22 cellular contexts compared by ENCODE assay signal in the genomic region with DNA sequence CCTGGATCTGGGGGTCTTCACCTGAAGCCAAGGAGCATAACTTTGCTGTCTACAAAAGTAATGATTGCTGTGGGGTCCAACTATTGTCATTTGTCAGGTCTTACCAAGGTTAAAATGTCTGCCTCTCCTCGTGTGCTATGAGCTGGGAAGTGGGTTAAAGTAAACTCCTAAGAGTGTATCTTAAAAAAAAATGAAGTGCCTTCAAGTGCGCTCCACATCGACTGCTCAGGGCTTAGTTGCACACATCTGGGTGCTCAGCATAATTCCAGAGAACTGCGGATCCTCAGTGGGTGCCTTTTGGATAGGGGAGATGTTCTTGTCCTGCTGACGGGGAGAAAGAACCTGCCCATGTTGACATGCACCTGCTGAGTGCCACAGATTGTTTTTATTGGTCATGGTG. TPM values are rescaled to one million over a fixed set of nuclear protein-coding genes. Genes with fewer than 3 reads are reported as not detected.
DNase-seq lines count a peak whose midpoint lies in the region; ATAC-seq, FAIRE-seq and TF ChIP-seq lines count a peak whose summit lies in the region.
"Had no signal": no experiment of that assay in that cellular context is flagged by ENCODE, and none has a peak within 500 bp of the region (broad histone marks: within the 10 kb centered on the region; RNA-seq: fewer than 3 reads in every experiment).

No MANE protein-coding gene starts in this region.

- no TSS peak for BruUV-seq in PC-3 (replicated peaks; lab: Mats Ljungman, UMichigan)

- H3K4me3 ChIP-seq in A549, result no peak overlapping the region
- H3K4me3 ChIP-seq in left lung, result no peak overlapping the region
- no peak overlapping the region for H3K4me3 ChIP-seq in PC-3 (ENCODE audit: low read length)

- H3K4me3 Mint-ChIP-seq in T-helper 17 cell, result no peak overlapping the region
- H3K4me3 Mint-ChIP-seq in stimulated activated naive B cell treated with anti-CD40 and anti-IgM and Interleukin-4, amounts not matched to agents 10 μg/mL and 1 μg/mL and 100 μg/mL, for 72 hours, result no peak overlapping the region
- H3K4me3 Mint-ChIP-seq in activated T-cell treated with anti-CD3 and anti-CD28 coated beads, Interleukin-2, amount 50 U/mL, for 24 hours, result no peak overlapping the region
- no peak overlapping the region for H3K4me3 Mint-ChIP-seq in activated CD8-positive, alpha-beta T cell treated with anti-CD3 and anti-CD28 coated beads, Interleukin-2, amount 10 ng/mL, durations not matched to agents 7 days and 5 days
- H3K4me3 Mint-ChIP-seq: CD4-positive, CD25-positive, alpha-beta regulatory T cell had no signal

- H3K4me1 ChIP-seq in A549 (peaks cover 72% of the 10 kb centered on the region), left lung (peaks cover 8 to 22% of the 10 kb centered on the region in 2 donors), PC-3 (ENCODE audit: insufficient read depth, low read length) (peaks cover 17% of the 10 kb centered on the region)

- CTCF ChIA-PET in A549 (lab: Yijun Ruan, JAX) (interaction anchor here (2.3 kb wide), 1 partner anchor 12 kb away, joined by 10 read pairs; no protein-coding TSS in a partner anchor), PC-3 (lab: Charles Lee) (no interaction called here)
- CTCF ChIA-PET in activated CD8-positive, alpha-beta T cell treated with anti-CD3 and anti-CD28 coated beads, Interleukin-2, amount 10 ng/mL, durations not matched to agents 7 days and 5 days (lab: Charles Lee), result interaction anchor here (2.7 kb wide), 1 partner anchor 13 kb away, joined by 14 read pairs; no protein-coding TSS in a partner anchor

- peak overlapping the region; percentile 8 for H3K27ac Mint-ChIP-seq in T-helper 17 cell
- H3K27ac Mint-ChIP-seq in stimulated activated naive B cell treated with anti-CD40 and anti-IgM and Interleukin-4, amounts not matched to agents 10 μg/mL and 1 μg/mL and 100 μg/mL, for 72 hours, result peak overlapping the region; percentile 42
- H3K27ac Mint-ChIP-seq in activated T-cell treated with anti-CD3 and anti-CD28 coated beads, Interleukin-2, amount 50 U/mL, for 24 hours, result no peak overlapping the region
- H3K27ac Mint-ChIP-seq in activated CD8-positive, alpha-beta T cell treated with anti-CD3 and anti-CD28 coated beads, Interleukin-2, amount 10 ng/mL, durations not matched to agents 7 days and 5 days, result no peak overlapping the region

- H3K9me3 Mint-ChIP-seq in stimulated activated naive B cell treated with anti-CD40 and anti-IgM and Interleukin-4, amounts not matched to agents 10 μg/mL and 1 μg/mL and 100 μg/mL, for 72 hours, result no peaks in the 10 kb centered on the region
- H3K9me3 Mint-ChIP-seq in activated T-cell treated with anti-CD3 and anti-CD28 coated beads, Interleukin-2, amount 50 U/mL, for 24 hours, result no peaks in the 10 kb centered on the region
- no peaks in the 10 kb centered on the region for H3K9me3 Mint-ChIP-seq in activated CD8-positive, alpha-beta T cell treated with anti-CD3 and anti-CD28 coated beads, Interleukin-2, amount 10 ng/mL, durations not matched to agents 7 days and 5 days (ENCODE audit: insufficient read depth)
- H3K9me3 Mint-ChIP-seq: CD4-positive, CD25-positive, alpha-beta regulatory T cell had no signal

- ATAC-seq in A549 (no peak), T-helper 17 cell (no peak), left lung (peak; percentile 63), PC-3 (no peak)
- no peak for ATAC-seq in stimulated activated naive B cell treated with anti-CD40 and anti-IgM and Interleukin-4, amounts not matched to agents 10 μg/mL and 1 μg/mL and 100 μg/mL, for 72 hours (replicated peaks)
- no peak for ATAC-seq in activated CD8-positive, alpha-beta T cell treated with anti-CD3 and anti-CD28 coated beads, Interleukin-2, amount 10 ng/mL, durations not matched to agents 7 days and 5 days
- ATAC-seq: HCT116 had no signal

- H3K27ac ChIP-seq in A549 (peak overlapping the region; percentile 86 to 95), left lung (peak overlapping the region; percentile 26 to 65), PC-3 (ENCODE audit: low read length) (no peak overlapping the region)

- no peaks in the 10 kb centered on the region for H3K79me2 ChIP-seq in PC-3 (ENCODE audit: low read length)

- intact Hi-C loops in left lung (cut with DNase I), result no loop called here
- intact Hi-C loops in PC-3 (cut with micrococcal nuclease), result no loop called here

- TF ChIP-seq RAD21 in A549 (conservative IDR thresholded peaks at IDR 0.05 in 1 of 2, IDR thresholded peaks at IDR 0.05 in 1 of 2), result no peak

- WGBS in A549 (ENCODE audit: missing lambda C conversion rate), result 90% methylated on average over 3 of the region's 5 CpGs

- TF ChIP-seq EP300 in A549 (IDR thresholded peaks at IDR 0.05), result no peak

- no peak for TF ChIP-seq POLR2A in A549 (IDR thresholded peaks at IDR 0.05; ENCODE audit: low read length)

- no peaks in the 10 kb centered on the region for H3F3A ChIP-seq in PC-3 (ENCODE audit: low read length, unreplicated experiment)

- H3K36me3 ChIP-seq in left lung (peaks cover 0 to 64% of the 10 kb centered on the region in 2 donors), PC-3 (ENCODE audit: low read depth, low read length) (peaks cover 3% of the 10 kb centered on the region; the same call in 1 of the 2 replicates)

- TF ChIP-seq CTCF in A549 (IDR thresholded peaks at IDR 0.05) (no peak), left lung (IDR thresholded peaks at IDR 0.05) (no peak), PC-3 (conservative IDR thresholded peaks at IDR 0.05; ENCODE audit: low read depth, low read length) (no peak)

- no peak overlapping the region for H3K9ac ChIP-seq in PC-3 (ENCODE audit: low read length)

- POLR2A ChIA-PET in A549 (lab: Yijun Ruan, JAX) (interaction anchor here (1.4 kb wide), 1 partner anchor 53 kb away, joined by 3 read pairs; a partner anchor contains a TSS), PC-3 (lab: Charles Lee; ENCODE audit: unreplicated experiment) (no interaction called here)
- POLR2A ChIA-PET in activated CD8-positive, alpha-beta T cell treated with anti-CD3 and anti-CD28 coated beads, Interleukin-2, amount 10 ng/mL, durations not matched to agents 7 days and 5 days (lab: Charles Lee), result interaction anchor here (1.0 kb wide), 1 partner anchor 51 kb away, joined by 3 read pairs; no protein-coding TSS in a partner anchor

- H4K20me1 ChIP-seq in PC-3 (ENCODE audit: low read length), result no peaks in the 10 kb centered on the region

- no peaks in the 10 kb centered on the region for H3K27me3 Mint-ChIP-seq in T-helper 17 cell
- no peaks in the 10 kb centered on the region for H3K27me3 Mint-ChIP-seq in stimulated activated naive B cell treated with anti-CD40 and anti-IgM and Interleukin-4, amounts not matched to agents 10 μg/mL and 1 μg/mL and 100 μg/mL, for 72 hours
- H3K27me3 Mint-ChIP-seq in activated T-cell treated with anti-CD3 and anti-CD28 coated beads, Interleukin-2, amount 50 U/mL, for 24 hours, result no peaks in the 10 kb centered on the region
- no peaks in the 10 kb centered on the region for H3K27me3 Mint-ChIP-seq in activated CD8-positive, alpha-beta T cell treated with anti-CD3 and anti-CD28 coated beads, Interleukin-2, amount 10 ng/mL, durations not matched to agents 7 days and 5 days (ENCODE audit: low read depth)
- H3K27me3 Mint-ChIP-seq: CD4-positive, CD25-positive, alpha-beta regulatory T cell had no signal

- no peak for DNase-seq in A549 (ENCODE audit: low read depth in 1 of 2, low spot score in 1 of 2)
- DNase-seq in T-helper 17 cell, result no peak
- DNase-seq in left lung, result no peak
- DNase-seq in stimulated activated naive B cell treated with anti-CD40 and anti-IgM and Interleukin-4, amounts not matched to agents 10 μg/mL and 1 μg/mL and 100 μg/mL, for 72 hours, result no peak
- DNase-seq in effector CD8-positive, alpha-beta T cell (lab: John Stamatoyannopoulos, UW), result no peak
- no peak for DNase-seq in PC-3
- DNase-seq in activated T-cell treated with anti-CD3 and anti-CD28 coated beads, Interleukin-2, amount 50 U/mL, for 24 hours, result no peak
- no peak for DNase-seq in activated CD8-positive, alpha-beta T cell treated with anti-CD3 and anti-CD28 coated beads, Interleukin-2, amount 10 ng/mL, durations not matched to agents 7 days and 5 days
- DNase-seq: BE2C; Caco-2; CD4-positive, CD25-positive, alpha-beta regulatory T cell; GDM1; GOT3; KG1; MV-4-11; NCI-H1417; NCI-H1930; NCI-H524; NCI-H82 had no signal

- H3K36me3 Mint-ChIP-seq in T-helper 17 cell (ENCODE audit: low read depth), result peaks cover 3% of the 10 kb centered on the region
- peaks cover 31 to 45% of the 10 kb centered on the region in 2 donors for H3K36me3 Mint-ChIP-seq in stimulated activated naive B cell treated with anti-CD40 and anti-IgM and Interleukin-4, amounts not matched to agents 10 μg/mL and 1 μg/mL and 100 μg/mL, for 72 hours
- H3K36me3 Mint-ChIP-seq in activated T-cell treated with anti-CD3 and anti-CD28 coated beads, Interleukin-2, amount 50 U/mL, for 24 hours (ENCODE audit: low read depth), result peaks cover 64% of the 10 kb centered on the region
- H3K36me3 Mint-ChIP-seq in activated CD8-positive, alpha-beta T cell treated with anti-CD3 and anti-CD28 coated beads, Interleukin-2, amount 10 ng/mL, durations not matched to agents 7 days and 5 days (ENCODE audit: low read depth), result peaks cover 32% of the 10 kb centered on the region

- no peaks in the 10 kb centered on the region for H3K27me3 ChIP-seq in left lung
- H3K27me3 ChIP-seq in PC-3 (ENCODE audit: low read length), result no peaks in the 10 kb centered on the region
- H3K27me3 ChIP-seq: BE2C had no signal

- H3K9me3 ChIP-seq in A549 (no peaks in the 10 kb centered on the region), T-helper 17 cell (ENCODE audit: control insufficient read depth, low read length, poor library complexity, severe bottlenecking) (no peaks in the 10 kb centered on the region), left lung (no peaks in the 10 kb centered on the region), PC-3 (ENCODE audit: low read length) (no peaks in the 10 kb centered on the region)
- H3K9me3 ChIP-seq: BE2C, Caco-2 had no signal

- no peaks in the 10 kb centered on the region for H3K9me2 ChIP-seq in PC-3 (replicated peaks; ENCODE audit: low read length)

- H2AFZ ChIP-seq in PC-3 (ENCODE audit: low read length), result no peak overlapping the region

- no peak for FAIRE-seq in A549 (lab: Jason Lieb, UNC)
- FAIRE-seq: GM19239 had no signal

- H3K4me2 ChIP-seq in A549 (peak overlapping the region; percentile 60), PC-3 (ENCODE audit: low read length) (no peak overlapping the region)

- H3K4me1 Mint-ChIP-seq in T-helper 17 cell, result peaks cover 2% of the 10 kb centered on the region
- H3K4me1 Mint-ChIP-seq in stimulated activated naive B cell treated with anti-CD40 and anti-IgM and Interleukin-4, amounts not matched to agents 10 μg/mL and 1 μg/mL and 100 μg/mL, for 72 hours, result peaks cover 4 to 18% of the 10 kb centered on the region in 2 donors
- no peaks in the 10 kb centered on the region for H3K4me1 Mint-ChIP-seq in activated T-cell treated with anti-CD3 and anti-CD28 coated beads, Interleukin-2, amount 50 U/mL, for 24 hours (ENCODE audit: low read depth)
- H3K4me1 Mint-ChIP-seq in activated CD8-positive, alpha-beta T cell treated with anti-CD3 and anti-CD28 coated beads, Interleukin-2, amount 10 ng/mL, durations not matched to agents 7 days and 5 days (ENCODE audit: low read depth), result no peaks in the 10 kb centered on the region

RNA-seq across cellular contexts. Expression of a gene that starts 40.9 kb away (rescaled TPM):
- polyA plus RNA-seq in A549 (2011; rRNA removed) (0.62 and 0.82 TPM in 2 replicates), A549 (2017; fragmentation: RNase III; extraction: RNeasy Plus Mini Kit Qiagen cat#74134 plus additional on column Dnase treatment) (0.81 to 1.4 TPM (median 1.1 TPM) in 3 replicates)
- polyA plus RNA-seq in A549 (2012; cell fraction: cytosol; rRNA removed), result 0.53 and 0.56 TPM in 2 replicates
- polyA plus RNA-seq in A549 (2012; cell fraction: nucleus; rRNA removed), result 2.4 and 2.8 TPM in 2 replicates
- 1.2 and 1.7 TPM in 2 replicates for polyA minus RNA-seq in A549 (2011; rRNA and poly(A)+ RNA removed)
- total RNA-seq in T-helper 17 cell (1 to 10 TPM; 2.3 to 5.2 TPM), left lung (1 to 10 TPM in 1 of 2 donors, under 1 TPM in 1; 0.47 to 3.5 TPM), PC-3 (2014; rRNA removed) (0.04 and 0.12 TPM in 2 replicates)
- under 1 TPM; 0.42 to 0.45 TPM for total RNA-seq in activated CD8-positive, alpha-beta T cell treated with anti-CD3 and anti-CD28 coated beads, Interleukin-2, amount 10 ng/mL, durations not matched to agents 7 days and 5 days
- total RNA-seq: Daoy had no signal

RNA-seq across cellular contexts. Expression of a gene that starts 52.3 kb away (rescaled TPM):
- polyA plus RNA-seq in A549 (2011; rRNA removed) (38.2 and 49.7 TPM in 2 replicates), A549 (2017; fragmentation: RNase III; extraction: RNeasy Plus Mini Kit Qiagen cat#74134 plus additional on column Dnase treatment) (26.4 to 32.7 TPM (median 31.4 TPM) in 3 replicates)
- polyA plus RNA-seq in A549 (2012; cell fraction: cytosol; rRNA removed), result 12.4 and 13.5 TPM in 2 replicates
- 12.8 and 17.9 TPM in 2 replicates for polyA plus RNA-seq in A549 (2012; cell fraction: nucleus; rRNA removed)
- 8.2 and 9.5 TPM in 2 replicates for polyA minus RNA-seq in A549 (2011; rRNA and poly(A)+ RNA removed)
- total RNA-seq in T-helper 17 cell (10 to 100 TPM; 44.7 to 49.4 TPM), left lung (10 to 100 TPM; 29.9 to 47.9 TPM), PC-3 (2014; rRNA removed) (11.4 and 21.1 TPM in 2 replicates)
- total RNA-seq in activated CD8-positive, alpha-beta T cell treated with anti-CD3 and anti-CD28 coated beads, Interleukin-2, amount 10 ng/mL, durations not matched to agents 7 days and 5 days, result 10 to 100 TPM; 50.1 to 50.6 TPM

RNA-seq across cellular contexts. Expression of a gene that starts 52.5 kb away (rescaled TPM):
- polyA plus RNA-seq in A549 (2011; rRNA removed) (17.1 and 20.3 TPM in 2 replicates), A549 (2017; fragmentation: RNase III; extraction: RNeasy Plus Mini Kit Qiagen cat#74134 plus additional on column Dnase treatment) (15.0 to 16.8 TPM (median 15.1 TPM) in 3 replicates)
- 19.0 and 19.7 TPM in 2 replicates for polyA plus RNA-seq in A549 (2012; cell fraction: cytosol; rRNA removed)
- polyA plus RNA-seq in A549 (2012; cell fraction: nucleus; rRNA removed), result 78.1 and 111 TPM in 2 replicates
- polyA minus RNA-seq in A549 (2011; rRNA and poly(A)+ RNA removed), result 38.7 and 44.4 TPM in 2 replicates
- total RNA-seq in T-helper 17 cell (10 to 100 TPM; 20.1 to 22.8 TPM), left lung (10 to 100 TPM; 21.2 to 35.4 TPM), PC-3 (2014; rRNA removed) (10.2 and 13.8 TPM in 2 replicates)
- total RNA-seq in activated CD8-positive, alpha-beta T cell treated with anti-CD3 and anti-CD28 coated beads, Interleukin-2, amount 10 ng/mL, durations not matched to agents 7 days and 5 days, result 10 to 100 TPM; 22.3 to 25.6 TPM

Comparison
In these comparisons a context has a peak if more than half of its experiments do, and no peak if none do; other contexts are left out.
1. H3K27ac Mint-ChIP-seq: peak in T-helper 17 cell (single experiment) and stimulated activated naive B cell treated with anti-CD40 and anti-IgM and Interleukin-4, amounts not matched to agents 10 μg/mL and 1 μg/mL and 100 μg/mL, for 72 hours (single experiment); none in activated T-cell treated with anti-CD3 and anti-CD28 coated beads, Interleukin-2, amount 50 U/mL, for 24 hours (single experiment) and activated CD8-positive, alpha-beta T cell treated with anti-CD3 and anti-CD28 coated beads, Interleukin-2, amount 10 ng/mL, durations not matched to agents 7 days and 5 days (single experiment).